In the genomic region with DNA sequence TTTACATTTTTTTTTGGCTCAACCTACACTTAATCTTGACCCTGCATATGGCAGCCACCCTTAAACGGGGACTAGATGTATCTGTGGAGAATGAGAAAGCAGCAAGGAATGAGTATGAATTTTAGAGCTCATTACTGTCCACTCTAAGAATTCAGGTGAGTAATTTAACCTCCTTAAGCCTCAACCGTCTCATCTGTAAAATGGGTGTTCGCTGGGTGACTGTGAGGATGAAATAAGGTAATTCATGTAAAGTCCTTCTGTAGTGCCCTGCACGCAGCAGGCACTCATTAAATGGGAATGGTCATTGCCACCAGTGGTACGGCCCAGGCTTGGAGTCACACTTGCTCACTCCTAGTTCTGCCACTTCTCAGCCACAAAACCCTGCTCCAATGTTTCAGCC, we compare ENCODE assay signal across 8 cellular contexts.
"Had no signal": no experiment of that assay in that cellular context is flagged by ENCODE, and none has a peak within 500 bp of the region (broad histone marks: within the 10 kb centered on the region; RNA-seq: fewer than 3 reads in every experiment).

No MANE protein-coding gene starts in this region.

- H3K4me3 ChIP-seq: GM12878 had no signal

- FAIRE-seq: G401.6, GM12878, GM12891, GM12892, GM18507, GM19239 had no signal

- DNase-seq: GDM1, GF-D8 had no signal

- ATAC-seq: GM12878 had no signal
